In genomic region chr6:3228791-3229565, GRCh38 we compare ENCODE assay signal across 8 cellular contexts. TPM values are rescaled to one million over a fixed set of nuclear protein-coding genes. Genes with fewer than 3 reads are reported as not detected.
DNase-seq lines count a peak whose midpoint lies in the region; ATAC-seq and TF ChIP-seq lines count a peak whose summit lies in the region.

No MANE protein-coding gene starts in this region.

- DNase-seq in activated effector memory CD4-positive, alpha-beta T cell treated with anti-CD3 and anti-CD28 coated beads, Interleukin-2, amount 50 U/mL, for 16 hours, result peak; percentile 74
- no peak for DNase-seq in activated effector memory CD4-positive, alpha-beta T cell treated with Interleukin-2 at 50 U/mL for 16 hours
- DNase-seq in SK-N-DZ (ENCODE audit: low spot score), result peak; percentile 84
- no peak for DNase-seq in H4 (ENCODE audit: low spot score)
- DNase-seq in mucosa of descending colon, result no peak

- intact Hi-C loops in mucosa of descending colon (cut with DNase I, micrococcal nuclease), result no loop called here

- H3K36me3 ChIP-seq in duodenal mucosa (ENCODE audit: control insufficient read depth in 1 of 2, insufficient read depth in 2 of 2, low read length in 2 of 2), result no peaks in the 10 kb centered on the region
- H3K36me3 ChIP-seq in rectal smooth muscle tissue (ENCODE audit: control insufficient read depth, insufficient read depth, low read length), result no peaks in the 10 kb centered on the region
- H3K36me3 ChIP-seq in mucosa of descending colon (ENCODE audit: low read depth), result no peaks in the 10 kb centered on the region

- no peak for ATAC-seq in mucosa of descending colon
- no peak for ATAC-seq in HG03108 (IDR thresholded peaks at IDR 0.05; ENCODE audit: unreplicated experiment)

- no peak for TF ChIP-seq CTCF in mucosa of descending colon (IDR thresholded peaks at IDR 0.05)

- H3K9me3 ChIP-seq in duodenal mucosa (ENCODE audit: control insufficient read depth in 1 of 2, low read length in 2 of 2) (no peaks in the 10 kb centered on the region), mucosa of descending colon (no peaks in the 10 kb centered on the region)

- H3K4me3 ChIP-seq in duodenal mucosa (ENCODE audit: low read depth in 1 of 2, low read length in 2 of 2), result peak overlapping the region; percentile 20 to 64
- H3K4me3 ChIP-seq in rectal smooth muscle tissue (ENCODE audit: low read length), result peak overlapping the region; percentile 53
- no peak overlapping the region for H3K4me3 ChIP-seq in mucosa of descending colon

- H3K4me1 ChIP-seq in duodenal mucosa (ENCODE audit: control insufficient read depth in 1 of 2, insufficient read depth in 2 of 2, low read length in 2 of 2), result peaks cover 29 to 49% of the 10 kb centered on the region in 2 donors
- H3K4me1 ChIP-seq in rectal smooth muscle tissue (ENCODE audit: control insufficient read depth, insufficient read depth, low read length), result peaks cover 10% of the 10 kb centered on the region
- H3K4me1 ChIP-seq in mucosa of descending colon (ENCODE audit: low read depth), result peaks cover 44% of the 10 kb centered on the region

- peaks cover 75 to 80% of the 10 kb centered on the region in 2 donors for H3K27me3 ChIP-seq in duodenal mucosa (ENCODE audit: control insufficient read depth in 1 of 2, insufficient read depth in 2 of 2, low read length in 2 of 2)
- peaks cover 46% of the 10 kb centered on the region for H3K27me3 ChIP-seq in rectal smooth muscle tissue (ENCODE audit: control insufficient read depth, insufficient read depth, low read length)

- H3K9ac ChIP-seq in duodenal mucosa (ENCODE audit: low read depth in 1 of 2, low read length in 2 of 2), result no peak overlapping the region
- H3K9ac ChIP-seq in rectal smooth muscle tissue (ENCODE audit: low read length), result no peak overlapping the region

- H3K27ac ChIP-seq in duodenal mucosa (ENCODE audit: low read depth, low read length), result no peak overlapping the region
- H3K27ac ChIP-seq in rectal smooth muscle tissue (ENCODE audit: low read depth, low read length), result no peak overlapping the region

RNA-seq across cellular contexts. Expression of gene TUBB2B, which starts 1.5 kb away (rescaled TPM):
- polyA plus RNA-seq in SK-N-DZ (2014; cell fraction: cytosol; rRNA removed), result 757 and 774 TPM in 2 replicates
- 230 and 363 TPM in 2 replicates for polyA plus RNA-seq in SK-N-DZ (2014; cell fraction: nucleus; rRNA removed)
- total RNA-seq in H4 (2014; rRNA removed; shearing (Covaris generic)), result 5.1 and 6.6 TPM in 2 replicates
- total RNA-seq in mucosa of descending colon, result 10 to 100 TPM in 1 of 3 donors, 1 to 10 TPM in 1, under 1 TPM in 1; 0.87 to 18.5 (median 3.6) TPM

RNA-seq across cellular contexts. Expression of gene PSMG4, which starts 29.8 kb away (rescaled TPM):
- polyA plus RNA-seq in SK-N-DZ (2014; cell fraction: cytosol; rRNA removed), result 33.9 and 48.5 TPM in 2 replicates
- 52.4 and 61.1 TPM in 2 replicates for polyA plus RNA-seq in SK-N-DZ (2014; cell fraction: nucleus; rRNA removed)
- 24.2 and 24.5 TPM in 2 replicates for total RNA-seq in H4 (2014; rRNA removed; shearing (Covaris generic))
- 10 to 100 TPM; 14.8 to 19.8 (median 16.2) TPM for total RNA-seq in mucosa of descending colon

Comparison
In these comparisons a context has a peak if more than half of its experiments do, and no peak if none do; other contexts are left out.
1. DNase-seq: peak in activated effector memory CD4-positive, alpha-beta T cell treated with anti-CD3 and anti-CD28 coated beads, Interleukin-2, amount 50 U/mL, for 16 hours (single experiment) and SK-N-DZ (single experiment); none in activated effector memory CD4-positive, alpha-beta T cell treated with Interleukin-2 at 50 U/mL for 16 hours (single experiment), H4 (single experiment) and mucosa of descending colon (0 of 3).